In genomic region chr1:32413507-32414185, GRCh38 we compare ENCODE assay signal across 8 cellular contexts. TPM values are rescaled to one million over a fixed set of nuclear protein-coding genes. Genes with fewer than 3 reads are reported as not detected.
A peak's percentile ranks its signal among the peaks of the same experiment; 100 is the strongest.
DNase-seq lines count a peak whose midpoint lies in the region; ATAC-seq, FAIRE-seq and TF ChIP-seq lines count a peak whose summit lies in the region.

No MANE protein-coding gene starts in this region.

- ATAC-seq in activated B cell treated with CpG ODN at 0.5 μM for 24 hours (ENCODE audit: low read depth) = peak; percentile 88
- peak; percentile 93 for ATAC-seq in left colon
- ATAC-seq in GM21825 (IDR thresholded peaks at IDR 0.05; ENCODE audit: unreplicated experiment) = no peak

- no peak for TF ChIP-seq CTCF in activated B cell treated with CpG ODN at 0.5 μM for 24 hours (IDR thresholded peaks at IDR 0.05)
- TF ChIP-seq CTCF in bronchial epithelial cell (IDR thresholded peaks at IDR 0.05; ENCODE audit: insufficient read depth, low read length, severe bottlenecking) = peak; percentile 75

- peaks cover 3% of the 10 kb centered on the region for H3K4me1 Mint-ChIP-seq in activated B cell treated with CpG ODN at 0.5 μM for 24 hours

- DNase-seq in NCI-H2227 (lab: John Stamatoyannopoulos, UW; ENCODE audit: unreplicated experiment) (peak; percentile 38), NCI-H2227 treated with DMSO at 0.1 percent for 48 hours (lab: John Stamatoyannopoulos, UW) (no peak), NCI-H345 (lab: John Stamatoyannopoulos, UW) (peak; percentile 75), activated B cell treated with CpG ODN at 0.5 μM for 24 hours (peak; percentile 28), bronchial epithelial cell (ENCODE audit: low read depth) (peak; percentile 47), left colon (peak; percentile 54 to 65)
- peak; percentile 25 for DNase-seq in stimulated activated CD8-positive, alpha-beta memory T cell treated with anti-CD3 and anti-CD28 coated beads, Interleukin-12 subunit alpha, Interleukin-12 subunit beta, amount 100 ng/mL, for 4 hours (ENCODE audit: low read depth)

- CTCF ChIA-PET in activated B cell treated with CpG ODN at 0.5 μM for 24 hours (lab: Charles Lee) = interaction anchor here (0.7 to 1.7 kb wide), 6 partner anchors 12 to 302 kb away, joined by 3 to 8 read pairs (median 3); partner anchors contain the start of gene TXLNA

- POLR2A ChIA-PET in activated B cell treated with CpG ODN at 0.5 μM for 24 hours (lab: Charles Lee) = interaction anchor here (0.5 to 0.8 kb wide), 2 partner anchors 78 to 236 kb away, joined by 6 to 10 read pairs; partner anchors contain the start of gene MARCKSL1

- peaks cover 15% of the 10 kb centered on the region for H3K27me3 Mint-ChIP-seq in activated B cell treated with CpG ODN at 0.5 μM for 24 hours

- H3K27ac Mint-ChIP-seq in activated B cell treated with CpG ODN at 0.5 μM for 24 hours = no peak overlapping the region

- H3K9me3 Mint-ChIP-seq in activated B cell treated with CpG ODN at 0.5 μM for 24 hours = no peaks in the 10 kb centered on the region

- intact Hi-C loops in activated B cell treated with CpG ODN at 0.5 μM for 24 hours (cut with micrococcal nuclease) (loop anchor here (1.0 to 5.0 kb wide), 6 partner anchors 13 to 750 kb away; no protein-coding TSS in a partner anchor), left colon (cut with DNase I, micrococcal nuclease) (no loop called here)

- H3K4me3 Mint-ChIP-seq in activated B cell treated with CpG ODN at 0.5 μM for 24 hours = no peak overlapping the region

- no peaks in the 10 kb centered on the region for H3K27me3 ChIP-seq in bronchial epithelial cell (ENCODE audit: control insufficient read depth, insufficient read depth, low read length)

- FAIRE-seq in bronchial epithelial cell (lab: Jason Lieb, UNC) = peak; percentile 89

- no peak overlapping the region for H3K4me3 ChIP-seq in bronchial epithelial cell (ENCODE audit: low read depth, low read length)

- H3K36me3 ChIP-seq in bronchial epithelial cell (ENCODE audit: control insufficient read depth, insufficient read depth, low read length) = no peaks in the 10 kb centered on the region

- H3K36me3 Mint-ChIP-seq in activated B cell treated with CpG ODN at 0.5 μM for 24 hours (ENCODE audit: low read depth) = no peaks in the 10 kb centered on the region

RNA-seq across cellular contexts. Expression of gene BSDC1, which starts 19.4 kb away (rescaled TPM):
- total RNA-seq in activated B cell treated with CpG ODN at 0.5 μM for 24 hours (51.8 and 72.2 TPM in 2 replicates), bronchial epithelial cell (35.5 and 45.6 TPM in 2 replicates), left colon (10 to 100 TPM; 73.0 to 87.9 TPM)

RNA-seq across cellular contexts. Expression of gene ZBTB8B, which starts 51.2 kb away (rescaled TPM):
- total RNA-seq in activated B cell treated with CpG ODN at 0.5 μM for 24 hours (0.02 TPM in 1 of 2 replicates, not detected in the other), bronchial epithelial cell (not detected in 2 replicates), left colon (not detected)

RNA-seq across cellular contexts. Expression of gene TSSK3, which starts 51.3 kb away (rescaled TPM):
- total RNA-seq in activated B cell treated with CpG ODN at 0.5 μM for 24 hours = 3.5 and 6.1 TPM in 2 replicates
- total RNA-seq in bronchial epithelial cell = 0.26 and 0.64 TPM in 2 replicates
- 1 to 10 TPM; 1.2 to 1.9 TPM for total RNA-seq in left colon

RNA-seq across cellular contexts. Expression of gene FAM229A, which starts 51.4 kb away (rescaled TPM):
- total RNA-seq in activated B cell treated with CpG ODN at 0.5 μM for 24 hours (7.6 and 11.7 TPM in 2 replicates), bronchial epithelial cell (0.26 and 0.64 TPM in 2 replicates), left colon (1 to 10 TPM; 7.9 to 8.9 TPM)
